Comparison of ENCODE assay signal across 12 cellular contexts in genomic region chr9:116087246-116087645, GRCh38.
A peak's percentile ranks its signal among the peaks of the same experiment; 100 is the strongest.
DNase-seq lines count a peak whose midpoint lies in the region; ATAC-seq and TF ChIP-seq lines count a peak whose summit lies in the region.
"Had no signal": no experiment of that assay in that cellular context is flagged by ENCODE, and none has a peak within 500 bp of the region (broad histone marks: within the 10 kb centered on the region; RNA-seq: fewer than 3 reads in every experiment).

No MANE protein-coding gene starts in this region.

- no peak for TF ChIP-seq CTCF in VCaP (conservative IDR thresholded peaks at IDR 0.05)

- intact Hi-C loops in left cardiac atrium (cut with DNase I) = loop anchor here in 1 of 2 donors (10.0 kb wide), 1 partner anchor 142 kb away; no protein-coding TSS in a partner anchor

- H3K27ac ChIP-seq in VCaP = peak overlapping the region; percentile 38
- H3K27ac ChIP-seq: 22Rv1, sigmoid colon had no signal

- DNase-seq in NCI-H1417 (lab: John Stamatoyannopoulos, UW) = peak in 2 of 3 experiments; percentile 14 to 71
- no peak for DNase-seq in NCI-H1417 treated with DMSO at 0.1 percent for 48 hours (lab: John Stamatoyannopoulos, UW)
- DNase-seq in left cardiac atrium = peak; percentile 56
- DNase-seq in stromal cell of bone marrow (ENCODE audit: low read depth) = peak; percentile 69
- DNase-seq in ecto neural progenitor cell (ENCODE audit: low spot score) = no peak
- DNase-seq in occipital lobe (lab: John Stamatoyannopoulos, UW) = no peak
- DNase-seq: activated CD4-positive, alpha-beta T cell treated with anti-CD3 and anti-CD28 coated beads, Interleukin-2, amount 50 U/mL, for 1 hour; GOT3; sigmoid colon had no signal

- ATAC-seq in left cardiac atrium (peak; percentile 75 to 76), GM21360 (IDR thresholded peaks at IDR 0.05; ENCODE audit: unreplicated experiment) (no peak)

Comparison
In these comparisons a context has a peak if more than half of its experiments do, and no peak if none do; other contexts are left out.
1. DNase-seq: peak in NCI-H1417 (2 of 3), left cardiac atrium (single experiment) and stromal cell of bone marrow (single experiment); none in NCI-H1417 treated with DMSO at 0.1 percent for 48 hours (single experiment), ecto neural progenitor cell (single experiment) and occipital lobe (single experiment).